17 cellular contexts compared by ENCODE assay signal in genomic region chr15:85421116-85421925, GRCh38. TPM values are rescaled to one million over a fixed set of nuclear protein-coding genes. Genes with fewer than 3 reads are reported as not detected.
A peak's percentile ranks its signal among the peaks of the same experiment; 100 is the strongest.
DNase-seq lines count a peak whose midpoint lies in the region; ATAC-seq, FAIRE-seq and TF ChIP-seq lines count a peak whose summit lies in the region.
"Had no signal": no experiment of that assay in that cellular context is flagged by ENCODE, and none has a peak within 500 bp of the region (broad histone marks: within the 10 kb centered on the region; RNA-seq: fewer than 3 reads in every experiment).

No MANE protein-coding gene starts in this region.

- intact Hi-C loops in left ventricle myocardium inferior (cut with micrococcal nuclease) = no loop called here

- no peak overlapping the region for H3K27ac Mint-ChIP-seq in activated naive CD4-positive, alpha-beta T cell treated with anti-CD3 and anti-CD28 coated beads, Interleukin-2, amount 50 U/mL, for 24 hours
- peak overlapping the region; percentile 36 for H3K27ac Mint-ChIP-seq in activated T-helper 17 cell treated with anti-CD3 and anti-CD28 coated beads, Interleukin-2, amount 50 U/mL, for 72 hours
- peak overlapping the region; percentile 49 for H3K27ac Mint-ChIP-seq in stimulated activated memory B cell treated with anti-CD40 and anti-IgM and Interleukin-4, amounts not matched to agents 10 μg/mL and 1 μg/mL and 100 μg/mL, for 72 hours
- H3K27ac Mint-ChIP-seq: activated CD8-positive, alpha-beta memory T cell treated with anti-CD3 and anti-CD28 coated beads, Interleukin-2, amount 10 ng/mL, durations not matched to agents 7 days and 5 days; activated naive CD4-positive, alpha-beta T cell treated with anti-CD3 and anti-CD28 coated beads, Interleukin-2, amount 50 U/mL, for 72 hours had no signal

- H3K27ac ChIP-seq in left ventricle myocardium inferior (replicated peaks) = peak overlapping the region; percentile 66
- H3K27ac ChIP-seq: neutrophil, SJCRH30 had no signal

- peak overlapping the region; percentile 23 for H3K4me3 Mint-ChIP-seq in activated naive CD4-positive, alpha-beta T cell treated with anti-CD3 and anti-CD28 coated beads, Interleukin-2, amount 50 U/mL, for 24 hours
- peak overlapping the region; percentile 51 for H3K4me3 Mint-ChIP-seq in activated T-helper 17 cell treated with anti-CD3 and anti-CD28 coated beads, Interleukin-2, amount 50 U/mL, for 72 hours
- no peak overlapping the region for H3K4me3 Mint-ChIP-seq in stimulated activated memory B cell treated with anti-CD40 and anti-IgM and Interleukin-4, amounts not matched to agents 10 μg/mL and 1 μg/mL and 100 μg/mL, for 72 hours
- H3K4me3 Mint-ChIP-seq: activated CD8-positive, alpha-beta memory T cell treated with anti-CD3 and anti-CD28 coated beads, Interleukin-2, amount 10 ng/mL, durations not matched to agents 7 days and 5 days had no signal

- H3K4me1 ChIP-seq in left ventricle myocardium inferior = peaks cover 96% of the 10 kb centered on the region

- ATAC-seq in activated T-helper 17 cell treated with anti-CD3 and anti-CD28 coated beads, Interleukin-2, amount 50 U/mL, for 72 hours (replicated peaks) = peak; percentile 25
- no peak for ATAC-seq in stimulated activated memory B cell treated with anti-CD40 and anti-IgM and Interleukin-4, amounts not matched to agents 10 μg/mL and 1 μg/mL and 100 μg/mL, for 72 hours
- ATAC-seq in HG03520 (IDR thresholded peaks at IDR 0.05; ENCODE audit: unreplicated experiment) = no peak
- ATAC-seq: activated CD8-positive, alpha-beta memory T cell treated with anti-CD3 and anti-CD28 coated beads, Interleukin-2, amount 10 ng/mL, durations not matched to agents 7 days and 5 days had no signal

- H3K4me3 ChIP-seq in left ventricle myocardium inferior = peak overlapping the region; percentile 21
- H3K4me3 ChIP-seq: SJCRH30 had no signal

- no peaks in the 10 kb centered on the region for H3K9me3 ChIP-seq in left ventricle myocardium inferior (replicated peaks)
- H3K9me3 ChIP-seq: neutrophil, SJCRH30 had no signal

- no peaks in the 10 kb centered on the region for H3K27me3 ChIP-seq in left ventricle myocardium inferior (ENCODE audit: low read depth)
- H3K27me3 ChIP-seq: neutrophil, SJCRH30 had no signal

- no peak for TF ChIP-seq CTCF in left ventricle myocardium inferior (IDR thresholded peaks at IDR 0.05; ENCODE audit: borderline replicate concordance)

- no peaks in the 10 kb centered on the region for H3K36me3 ChIP-seq in left ventricle myocardium inferior
- H3K36me3 ChIP-seq: neutrophil, SJCRH30 had no signal

- no peak for FAIRE-seq in RCC 7860 (lab: Jason Lieb, UNC)
- FAIRE-seq: small intestine had no signal

- no peaks in the 10 kb centered on the region for H3K9me3 Mint-ChIP-seq in activated naive CD4-positive, alpha-beta T cell treated with anti-CD3 and anti-CD28 coated beads, Interleukin-2, amount 50 U/mL, for 24 hours
- peaks cover 3% of the 10 kb centered on the region for H3K9me3 Mint-ChIP-seq in activated T-helper 17 cell treated with anti-CD3 and anti-CD28 coated beads, Interleukin-2, amount 50 U/mL, for 72 hours
- H3K9me3 Mint-ChIP-seq in stimulated activated memory B cell treated with anti-CD40 and anti-IgM and Interleukin-4, amounts not matched to agents 10 μg/mL and 1 μg/mL and 100 μg/mL, for 72 hours = no peaks in the 10 kb centered on the region

- no peaks in the 10 kb centered on the region for H3K27me3 Mint-ChIP-seq in activated naive CD4-positive, alpha-beta T cell treated with anti-CD3 and anti-CD28 coated beads, Interleukin-2, amount 50 U/mL, for 24 hours
- no peaks in the 10 kb centered on the region for H3K27me3 Mint-ChIP-seq in activated T-helper 17 cell treated with anti-CD3 and anti-CD28 coated beads, Interleukin-2, amount 50 U/mL, for 72 hours
- H3K27me3 Mint-ChIP-seq in stimulated activated memory B cell treated with anti-CD40 and anti-IgM and Interleukin-4, amounts not matched to agents 10 μg/mL and 1 μg/mL and 100 μg/mL, for 72 hours = no peaks in the 10 kb centered on the region
- H3K27me3 Mint-ChIP-seq: activated CD8-positive, alpha-beta memory T cell treated with anti-CD3 and anti-CD28 coated beads, Interleukin-2, amount 10 ng/mL, durations not matched to agents 7 days and 5 days had no signal

- DNase-seq in activated naive CD4-positive, alpha-beta T cell treated with Interleukin-2 at 50 U/mL for 16 hours = no peak
- DNase-seq in left ventricle myocardium inferior = no peak
- no peak for DNase-seq in RCC 7860 (ENCODE audit: low spot score)
- DNase-seq in HuH-7.5 (ENCODE audit: low spot score) = no peak
- DNase-seq: activated CD8-positive, alpha-beta memory T cell treated with anti-CD3 and anti-CD28 coated beads, Interleukin-2, amount 10 ng/mL, durations not matched to agents 7 days and 5 days; erythroblast; mammary epithelial cell; NCI-H2029; NK-92 treated with Interleukin-12 subunit alpha and Interleukin-12 subunit beta, amount 100 ng/mL, for 24 hours; small intestine had no signal

- peaks cover 10% of the 10 kb centered on the region for H3K36me3 Mint-ChIP-seq in activated naive CD4-positive, alpha-beta T cell treated with anti-CD3 and anti-CD28 coated beads, Interleukin-2, amount 50 U/mL, for 24 hours
- peaks cover 6% of the 10 kb centered on the region for H3K36me3 Mint-ChIP-seq in activated T-helper 17 cell treated with anti-CD3 and anti-CD28 coated beads, Interleukin-2, amount 50 U/mL, for 72 hours (ENCODE audit: low read depth)
- H3K36me3 Mint-ChIP-seq in stimulated activated memory B cell treated with anti-CD40 and anti-IgM and Interleukin-4, amounts not matched to agents 10 μg/mL and 1 μg/mL and 100 μg/mL, for 72 hours = peaks cover 11% of the 10 kb centered on the region

- peaks cover 83% of the 10 kb centered on the region for H3K4me1 Mint-ChIP-seq in activated naive CD4-positive, alpha-beta T cell treated with anti-CD3 and anti-CD28 coated beads, Interleukin-2, amount 50 U/mL, for 24 hours
- peaks cover 45% of the 10 kb centered on the region for H3K4me1 Mint-ChIP-seq in activated T-helper 17 cell treated with anti-CD3 and anti-CD28 coated beads, Interleukin-2, amount 50 U/mL, for 72 hours
- H3K4me1 Mint-ChIP-seq in stimulated activated memory B cell treated with anti-CD40 and anti-IgM and Interleukin-4, amounts not matched to agents 10 μg/mL and 1 μg/mL and 100 μg/mL, for 72 hours = peaks cover 69% of the 10 kb centered on the region

RNA-seq across cellular contexts. Expression of gene AKAP13, which starts 40.9 kb away (rescaled TPM):
- total RNA-seq in activated T-helper 17 cell treated with anti-CD3 and anti-CD28 coated beads, Interleukin-2, amount 50 U/mL, for 72 hours = 100 to 1,000 TPM in 1 of 2 donors, 10 to 100 TPM in 1; 95.9 to 152 TPM
- total RNA-seq in left ventricle myocardium inferior = 331 TPM
